In the genomic region with DNA sequence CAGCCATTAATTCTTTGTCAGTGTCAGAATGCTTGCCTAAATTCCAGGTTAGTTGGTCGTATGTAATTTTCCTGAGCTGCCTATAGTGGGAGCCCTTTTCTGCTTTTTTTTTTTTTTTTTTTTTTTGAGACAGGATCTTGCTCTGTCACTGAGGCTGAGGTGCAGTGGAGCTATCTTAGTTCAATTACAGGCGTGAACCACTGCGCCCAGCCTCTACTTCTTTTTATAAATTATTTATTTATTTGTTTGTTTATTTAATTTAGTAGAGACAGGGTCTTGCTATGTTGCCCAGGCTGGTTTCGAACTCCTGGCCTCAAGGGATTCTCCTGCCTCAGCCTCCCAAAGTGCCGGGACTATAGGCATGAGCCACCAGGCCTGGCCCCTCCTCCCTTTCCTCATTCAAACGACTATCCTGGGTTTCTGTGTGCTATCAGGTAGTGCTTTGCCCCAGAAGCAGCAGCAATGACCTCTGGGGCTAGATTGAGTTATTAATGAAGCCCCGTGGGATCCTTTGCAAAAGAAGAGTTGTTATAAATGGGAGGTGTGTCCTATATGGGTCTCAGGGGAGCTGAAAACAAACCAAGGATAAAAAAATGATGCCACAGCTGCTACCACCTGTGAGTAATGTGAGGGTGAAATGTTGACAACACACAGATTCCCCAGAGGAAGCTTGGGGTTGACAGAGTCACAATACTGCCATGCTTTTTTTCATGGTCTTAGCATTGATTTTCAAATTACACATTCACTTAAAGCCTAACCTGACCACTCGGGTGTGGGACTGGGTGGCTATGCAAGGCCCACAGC, we compare ENCODE assay signal across 8 cellular contexts. TPM values are rescaled to one million over a fixed set of nuclear protein-coding genes. Genes with fewer than 3 reads are reported as not detected.
DNase-seq lines count a peak whose midpoint lies in the region; ATAC-seq and TF ChIP-seq lines count a peak whose summit lies in the region.

No MANE protein-coding gene starts in this region.

- no peak overlapping the region for H3K27ac Mint-ChIP-seq in activated CD8-positive, alpha-beta memory T cell treated with anti-CD3 and anti-CD28 coated beads, Interleukin-2, amount 10 ng/mL, durations not matched to agents 7 days and 5 days

- intact Hi-C loops in lower lobe of right lung (cut with DNase I) = no loop called here

- peak; percentile 69 for ATAC-seq in HG03432 (IDR thresholded peaks at IDR 0.05; ENCODE audit: unreplicated experiment)
- ATAC-seq in lower lobe of right lung = no peak
- no peak for ATAC-seq in HG03159 (IDR thresholded peaks at IDR 0.05; ENCODE audit: unreplicated experiment)
- no peak for ATAC-seq in GM21381 (IDR thresholded peaks at IDR 0.05; ENCODE audit: unreplicated experiment)
- no peak for ATAC-seq in activated CD8-positive, alpha-beta memory T cell treated with anti-CD3 and anti-CD28 coated beads, Interleukin-2, amount 10 ng/mL, durations not matched to agents 7 days and 5 days
- ATAC-seq in GM21447 (IDR thresholded peaks at IDR 0.05; ENCODE audit: unreplicated experiment) = no peak

- H3K36me3 ChIP-seq in lower lobe of right lung = no peaks in the 10 kb centered on the region

- CTCF ChIA-PET in activated CD8-positive, alpha-beta memory T cell treated with anti-CD3 and anti-CD28 coated beads, Interleukin-2, amount 10 ng/mL, durations not matched to agents 7 days and 5 days (lab: Charles Lee) = interaction anchor here (0.7 to 4.0 kb wide), 14 partner anchors 9 to 379 kb away, joined by 3 to 23 read pairs (median 3); no protein-coding TSS in a partner anchor

- H3K27me3 ChIP-seq in lower lobe of right lung (ENCODE audit: low read depth) = no peaks in the 10 kb centered on the region

- no peak overlapping the region for H3K27ac ChIP-seq in lower lobe of right lung

- peaks cover 4% of the 10 kb centered on the region for H3K27me3 Mint-ChIP-seq in activated CD8-positive, alpha-beta memory T cell treated with anti-CD3 and anti-CD28 coated beads, Interleukin-2, amount 10 ng/mL, durations not matched to agents 7 days and 5 days

- H3K36me3 Mint-ChIP-seq in activated CD8-positive, alpha-beta memory T cell treated with anti-CD3 and anti-CD28 coated beads, Interleukin-2, amount 10 ng/mL, durations not matched to agents 7 days and 5 days = no peaks in the 10 kb centered on the region

- in situ Hi-C loops in SK-MEL-5 (cut with HindIII; ENCODE audit: low pct_unique_long_range_greater_than_20kb, low sequenced_read_pairs) = loop anchor here (25.0 kb wide), 2 partner anchors 123 to 248 kb away; no protein-coding TSS in a partner anchor

- H3K9me3 ChIP-seq in lower lobe of right lung = no peaks in the 10 kb centered on the region

- no peak overlapping the region for H3K4me3 Mint-ChIP-seq in activated CD8-positive, alpha-beta memory T cell treated with anti-CD3 and anti-CD28 coated beads, Interleukin-2, amount 10 ng/mL, durations not matched to agents 7 days and 5 days

- TF ChIP-seq CTCF in lower lobe of right lung (IDR thresholded peaks at IDR 0.05) = peak; percentile 35

- no peaks in the 10 kb centered on the region for H3K4me1 ChIP-seq in lower lobe of right lung

- H3K9me3 Mint-ChIP-seq in activated CD8-positive, alpha-beta memory T cell treated with anti-CD3 and anti-CD28 coated beads, Interleukin-2, amount 10 ng/mL, durations not matched to agents 7 days and 5 days (ENCODE audit: low read depth) = no peaks in the 10 kb centered on the region

- peaks cover 8% of the 10 kb centered on the region for H3K4me1 Mint-ChIP-seq in activated CD8-positive, alpha-beta memory T cell treated with anti-CD3 and anti-CD28 coated beads, Interleukin-2, amount 10 ng/mL, durations not matched to agents 7 days and 5 days

- DNase-seq in EL = peak; percentile 16
- peak; percentile 44 for DNase-seq in SK-MEL-5 (ENCODE audit: low read depth, low spot score)
- DNase-seq in lower lobe of right lung = no peak
- no peak for DNase-seq in activated CD8-positive, alpha-beta memory T cell treated with anti-CD3 and anti-CD28 coated beads, Interleukin-2, amount 10 ng/mL, durations not matched to agents 7 days and 5 days

- no peak overlapping the region for H3K4me3 ChIP-seq in lower lobe of right lung

RNA-seq across cellular contexts. Expression of a gene that starts 34.6 kb away (rescaled TPM):
- total RNA-seq in SK-MEL-5 (2014; rRNA removed; shearing (Covaris generic)) = 25.8 and 26.7 TPM in 2 replicates
- 24.3 and 32.3 TPM in 2 replicates for polyA plus RNA-seq in SK-MEL-5 (2015; cell fraction: cytosol; rRNA removed)
- 68.5 and 74.5 TPM in 2 replicates for polyA plus RNA-seq in SK-MEL-5 (2015; cell fraction: nucleus; rRNA removed)
- total RNA-seq in lower lobe of right lung = 331 TPM
- 100 to 1,000 TPM in 1 of 2 experiments, 10 to 100 TPM in 1; 82.9 to 245 TPM for total RNA-seq in activated CD8-positive, alpha-beta memory T cell treated with anti-CD3 and anti-CD28 coated beads, Interleukin-2, amount 10 ng/mL, durations not matched to agents 7 days and 5 days

Comparison
In these comparisons a context has a peak if more than half of its experiments do, and no peak if none do; other contexts are left out.
1. DNase-seq: peak in EL (single experiment) and SK-MEL-5 (single experiment); none in lower lobe of right lung (single experiment) and activated CD8-positive, alpha-beta memory T cell treated with anti-CD3 and anti-CD28 coated beads, Interleukin-2, amount 10 ng/mL, durations not matched to agents 7 days and 5 days (single experiment).